In the genomic region with DNA sequence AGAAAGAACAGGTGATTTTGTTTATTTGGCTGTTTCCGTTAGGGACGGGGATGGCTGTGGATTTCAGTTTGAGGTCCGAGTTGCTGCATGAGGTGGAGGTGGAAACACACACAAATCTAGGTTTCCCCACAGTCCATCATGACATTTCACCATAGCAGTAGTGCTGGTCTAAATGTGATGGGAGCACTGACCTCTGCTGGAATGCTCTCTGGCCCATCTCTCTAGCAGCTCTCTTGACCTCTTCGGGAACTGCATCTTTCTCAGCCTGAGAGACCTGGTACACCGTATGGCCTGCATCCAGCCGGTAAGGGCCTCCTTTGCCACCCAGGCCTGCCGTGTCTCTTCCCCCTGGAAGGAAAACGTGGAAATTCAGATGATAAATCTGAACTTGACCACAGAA, we compare ENCODE assay signal across 19 cellular contexts.
A peak's percentile ranks its signal among the peaks of the same experiment; 100 is the strongest.
DNase-seq lines count a peak whose midpoint lies in the region; ATAC-seq, FAIRE-seq and TF ChIP-seq lines count a peak whose summit lies in the region.
"Had no signal": no experiment of that assay in that cellular context is flagged by ENCODE, and none has a peak within 500 bp of the region (broad histone marks: within the 10 kb centered on the region; RNA-seq: fewer than 3 reads in every experiment).

No MANE protein-coding gene starts in this region.

- no peaks in the 10 kb centered on the region for H3K79me2 ChIP-seq in endothelial cell of umbilical vein (ENCODE audit: control insufficient read depth, insufficient read depth, low read length)

- H3K36me3 ChIP-seq in heart left ventricle (peaks cover 0 to 52% (median 35%) of the 10 kb centered on the region in 9 donors), endothelial cell of umbilical vein (ENCODE audit: control insufficient read depth in 2 of 2, extremely low read depth in 1 of 2, insufficient read depth in 2 of 2, low read length in 2 of 2) (no peaks in the 10 kb centered on the region), upper lobe of left lung (no peaks in the 10 kb centered on the region), spleen (peaks cover 2 to 80% (median 31%) of the 10 kb centered on the region in 6 donors)
- H3K36me3 ChIP-seq: neutrophil had no signal

- intact Hi-C loops in heart left ventricle (cut with DNase I) (loop anchor here in 6 of 10 donors (2.0 to 10.0 kb wide), 6 partner anchors 36 to 154 kb away; a partner anchor contains a TSS), Right ventricle myocardium inferior (cut with DNase I) (loop anchor here (5.0 kb wide), 1 partner anchor 119 kb away; no protein-coding TSS in a partner anchor), endothelial cell of umbilical vein (cut with micrococcal nuclease) (no loop called here), spleen (cut with DNase I; ENCODE audit: low total_unique reads) (no loop called here), posterior vena cava (cut with DNase I) (no loop called here)

- DNase-seq in heart left ventricle: no peak
- DNase-seq in Right ventricle myocardium inferior (ENCODE audit: missing footprints): no peak
- no peak for DNase-seq in endothelial cell of umbilical vein (ENCODE audit: low read depth, low spot score)
- DNase-seq in midbrain (lab: John Stamatoyannopoulos, UW): peak; percentile 26
- DNase-seq in upper lobe of left lung: no peak
- DNase-seq in spleen: no peak
- no peak for DNase-seq in posterior vena cava (ENCODE audit: low spot score)
- DNase-seq: activated naive CD8-positive, alpha-beta T cell treated with anti-CD3 and anti-CD28 coated beads, Interleukin-2, amount 10 ng/mL, durations not matched to agents 7 days and 5 days; esophagus squamous epithelium; kidney glomerular epithelial cell; NCI-H1048; NCI-H526; right lobe of liver; SIG-M5; stimulated activated CD4-positive, alpha-beta T cell treated with anti-CD3 and anti-CD28 coated beads, Interleukin-4, amount 100 ng/mL, for 1 hour had no signal

- H3K9ac ChIP-seq in endothelial cell of umbilical vein (replicated peaks; ENCODE audit: extremely low read depth, insufficient read depth, low read length): no peak overlapping the region
- H3K9ac ChIP-seq: KMS-11 had no signal

- TF ChIP-seq POLR2A in heart left ventricle (IDR thresholded peaks at IDR 0.05) (no peak), endothelial cell of umbilical vein (IDR thresholded peaks at IDR 0.05; ENCODE audit: low read depth, low read length) (no peak), upper lobe of left lung (IDR thresholded peaks at IDR 0.05) (no peak), spleen (IDR thresholded peaks at IDR 0.05) (no peak)

- CTCF ChIA-PET in endothelial cell of umbilical vein (lab: Charles Lee): interaction anchor here (1.0 kb wide), 1 partner anchor 37 kb away, joined by 3 read pairs; no protein-coding TSS in a partner anchor

- H3K9me3 ChIP-seq in heart left ventricle: no peaks in the 10 kb centered on the region
- H3K9me3 ChIP-seq in endothelial cell of umbilical vein (replicated peaks; ENCODE audit: control insufficient read depth, insufficient read depth, low read length): no peaks in the 10 kb centered on the region
- no peaks in the 10 kb centered on the region for H3K9me3 ChIP-seq in upper lobe of left lung
- no peaks in the 10 kb centered on the region for H3K9me3 ChIP-seq in spleen
- H3K9me3 ChIP-seq: esophagus squamous epithelium, neutrophil, right lobe of liver had no signal

- TF ChIP-seq CTCF in heart left ventricle (IDR thresholded peaks at IDR 0.05): no peak
- no peak for TF ChIP-seq CTCF in endothelial cell of umbilical vein (IDR thresholded peaks at IDR 0.05; ENCODE audit: extremely low read depth in 1 of 2, insufficient read depth in 1 of 2, low read depth in 1 of 2, low read length in 2 of 2)
- no peak for TF ChIP-seq CTCF in upper lobe of left lung (IDR thresholded peaks at IDR 0.05)
- TF ChIP-seq CTCF in spleen (IDR thresholded peaks at IDR 0.05 in 8 of 11, conservative IDR thresholded peaks at IDR 0.05 in 3 of 11): no peak

- ATAC-seq in heart left ventricle (no peak), Right ventricle myocardium inferior (no peak), upper lobe of left lung (ENCODE audit: low FRiP score in 2 of 2) (no peak), GM18868 (IDR thresholded peaks at IDR 0.05; ENCODE audit: unreplicated experiment) (no peak)

- no peak overlapping the region for H3K4me3 ChIP-seq in heart left ventricle
- no peak overlapping the region for H3K4me3 ChIP-seq in endothelial cell of umbilical vein (replicated peaks in 1 of 3; ENCODE audit: insufficient read depth in 1 of 3, low read depth in 1 of 3, low read length in 3 of 3)
- H3K4me3 ChIP-seq in upper lobe of left lung: no peak overlapping the region
- no peak overlapping the region for H3K4me3 ChIP-seq in spleen
- H3K4me3 ChIP-seq: esophagus squamous epithelium, right lobe of liver had no signal

- no peak for TF ChIP-seq EP300 in upper lobe of left lung (IDR thresholded peaks at IDR 0.05)

- FAIRE-seq in endothelial cell of umbilical vein (lab: Jason Lieb, UNC): no peak

- 90 to 97% (median 94%) methylated on average over 8 of the region's 8 CpGs for WGBS in heart left ventricle, 4 donors
- WGBS in upper lobe of left lung, 2 donors: 80 to 86% methylated on average over 8 of the region's 8 CpGs
- WGBS in spleen, 5 donors: 88 to 99% (median 94%) methylated on average over 8 of the region's 8 CpGs

- H3K9me1 ChIP-seq in endothelial cell of umbilical vein (replicated peaks; ENCODE audit: control insufficient read depth, extremely low read depth, insufficient read depth, low read length): no peaks in the 10 kb centered on the region

- POLR2A ChIA-PET in endothelial cell of umbilical vein (lab: Charles Lee): no interaction called here

- no peak overlapping the region for H3K4me2 ChIP-seq in endothelial cell of umbilical vein (ENCODE audit: insufficient read depth, low read length)
- H3K4me2 ChIP-seq: KMS-11 had no signal

- H3K4me1 ChIP-seq in heart left ventricle: peaks cover 10 to 48% (median 34%) of the 10 kb centered on the region in 12 donors
- H3K4me1 ChIP-seq in endothelial cell of umbilical vein (ENCODE audit: control insufficient read depth, extremely low read depth, insufficient read depth, low read length): peaks cover 39% of the 10 kb centered on the region
- H3K4me1 ChIP-seq in upper lobe of left lung: peaks cover 32 to 40% (median 38%) of the 10 kb centered on the region in 4 donors
- peaks cover 0 to 12% (median 0%) of the 10 kb centered on the region in 6 donors for H3K4me1 ChIP-seq in spleen
- H3K4me1 ChIP-seq: right lobe of liver had no signal

- H3K27me3 ChIP-seq in heart left ventricle (no peaks in the 10 kb centered on the region), endothelial cell of umbilical vein (ENCODE audit: control insufficient read depth in 2 of 2, insufficient read depth in 2 of 2, low read length in 2 of 2) (no peaks in the 10 kb centered on the region), upper lobe of left lung (no peaks in the 10 kb centered on the region), spleen (replicated peaks in 1 of 7) (no peaks in the 10 kb centered on the region)
- H3K27me3 ChIP-seq: esophagus squamous epithelium, neutrophil, right lobe of liver had no signal

- H3K27ac ChIP-seq in heart left ventricle (peak overlapping the region in 11 of 12 donors; percentile 51 to 90 (median 71)), endothelial cell of umbilical vein (ENCODE audit: insufficient read depth, low read depth, low read length) (peak overlapping the region; percentile 52), upper lobe of left lung (peak overlapping the region; percentile 61 to 86 (median 75)), spleen (no peak overlapping the region)
- H3K27ac ChIP-seq: 22Rv1, KMS-11, neutrophil, right lobe of liver had no signal

- H4K20me1 ChIP-seq in endothelial cell of umbilical vein (replicated peaks; ENCODE audit: control insufficient read depth, extremely low read depth, insufficient read depth, low read length): no peaks in the 10 kb centered on the region

- dilution Hi-C loops in endothelial cell of umbilical vein (cut with MboI; ENCODE audit: extremely low pct_ligation_motif_present, low sequenced_read_pairs): no loop called here

- BruUV-seq in endothelial cell of umbilical vein (replicated peaks; lab: Mats Ljungman, UMichigan): no TSS peak

- H2AFZ ChIP-seq in endothelial cell of umbilical vein (ENCODE audit: low read depth, low read length): no peak overlapping the region

TF ChIP-seq in endothelial cell of umbilical vein, 7 proteins besides CTCF, POLR2A, EP300 and RAD21:
- TF ChIP-seq, protein P1, sequence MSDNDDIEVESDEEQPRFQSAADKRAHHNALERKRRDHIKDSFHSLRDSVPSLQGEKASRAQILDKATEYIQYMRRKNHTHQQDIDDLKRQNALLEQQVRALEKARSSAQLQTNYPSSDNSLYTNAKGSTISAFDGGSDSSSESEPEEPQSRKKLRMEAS (IDR thresholded peaks at IDR 0.05; ENCODE audit: insufficient read depth, insufficient read length): no peak
- no peak for TF ChIP-seq JUN (IDR thresholded peaks at IDR 0.05; ENCODE audit: borderline replicate concordance, insufficient read depth, insufficient read length, low read depth)
- no peak for TF ChIP-seq MYC (IDR thresholded peaks at IDR 0.05; ENCODE audit: low read depth, low read length)
- TF ChIP-seq GATA2 (IDR thresholded peaks at IDR 0.05; ENCODE audit: insufficient read depth, insufficient read length, low read depth, low read length): no peak
- no peak for TF ChIP-seq POLR2AphosphoS5 (IDR thresholded peaks at IDR 0.05; ENCODE audit: insufficient read depth, low read depth, low read length)
- no peak for TF ChIP-seq EZH2 (IDR thresholded peaks at IDR 0.05; ENCODE audit: borderline replicate concordance, low read depth, low read length, severe bottlenecking)
- no peak for TF ChIP-seq FOS (IDR thresholded peaks at IDR 0.05; ENCODE audit: borderline replicate concordance, insufficient read depth, low read length)

Comparison
In these comparisons a context has a peak if more than half of its experiments do, and no peak if none do; other contexts are left out.
1. H3K27ac ChIP-seq: peak in heart left ventricle (11 of 12), endothelial cell of umbilical vein (single experiment) and upper lobe of left lung (4 of 4); none in spleen (0 of 8).
2. intact Hi-C loops: an anchor here in heart left ventricle (2.0 to 10.0 kb wide) and Right ventricle myocardium inferior (5.0 kb wide); none called in endothelial cell of umbilical vein, spleen and posterior vena cava.